Comparison of ENCODE assay signal across 1 cellular context in the genomic region with DNA sequence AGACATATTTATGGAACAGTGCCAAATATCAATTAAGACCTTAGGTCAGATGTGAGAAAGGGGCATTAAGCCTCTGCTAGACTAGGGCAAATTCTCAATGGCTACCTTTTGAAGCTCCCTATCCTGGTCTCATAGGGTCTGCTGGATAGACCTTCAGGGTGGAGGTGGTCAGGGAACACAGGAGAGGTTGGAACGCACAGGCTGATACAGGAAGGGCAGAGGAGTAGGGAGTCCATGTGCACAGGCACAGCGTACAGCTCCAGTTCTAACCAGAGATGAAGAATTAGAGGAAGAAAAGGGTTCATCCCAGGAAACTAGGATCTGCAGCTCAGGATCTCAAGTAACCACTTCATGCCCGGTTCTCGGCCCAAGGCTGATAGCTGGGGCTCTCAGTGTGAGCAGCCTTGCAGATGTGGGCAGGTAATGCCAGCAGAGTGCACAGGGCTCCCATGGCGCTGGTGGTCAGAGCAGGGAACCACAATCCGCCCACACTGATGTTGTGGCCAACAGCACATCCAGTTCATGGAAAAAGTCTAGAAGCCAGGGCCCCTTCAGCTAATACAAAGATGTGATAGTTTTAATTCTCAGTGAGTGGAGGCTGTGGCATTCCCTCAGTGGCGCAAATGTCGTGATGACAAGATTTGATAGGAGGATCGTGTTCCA.
TF ChIP-seq lines count a peak whose summit lies in the region.

No MANE protein-coding gene starts in this region.

TF ChIP-seq in WTC11, 78 proteins besides CTCF, POLR2A, EP300 and RAD21 (continued from another document):
- TF ChIP-seq, protein P1, sequence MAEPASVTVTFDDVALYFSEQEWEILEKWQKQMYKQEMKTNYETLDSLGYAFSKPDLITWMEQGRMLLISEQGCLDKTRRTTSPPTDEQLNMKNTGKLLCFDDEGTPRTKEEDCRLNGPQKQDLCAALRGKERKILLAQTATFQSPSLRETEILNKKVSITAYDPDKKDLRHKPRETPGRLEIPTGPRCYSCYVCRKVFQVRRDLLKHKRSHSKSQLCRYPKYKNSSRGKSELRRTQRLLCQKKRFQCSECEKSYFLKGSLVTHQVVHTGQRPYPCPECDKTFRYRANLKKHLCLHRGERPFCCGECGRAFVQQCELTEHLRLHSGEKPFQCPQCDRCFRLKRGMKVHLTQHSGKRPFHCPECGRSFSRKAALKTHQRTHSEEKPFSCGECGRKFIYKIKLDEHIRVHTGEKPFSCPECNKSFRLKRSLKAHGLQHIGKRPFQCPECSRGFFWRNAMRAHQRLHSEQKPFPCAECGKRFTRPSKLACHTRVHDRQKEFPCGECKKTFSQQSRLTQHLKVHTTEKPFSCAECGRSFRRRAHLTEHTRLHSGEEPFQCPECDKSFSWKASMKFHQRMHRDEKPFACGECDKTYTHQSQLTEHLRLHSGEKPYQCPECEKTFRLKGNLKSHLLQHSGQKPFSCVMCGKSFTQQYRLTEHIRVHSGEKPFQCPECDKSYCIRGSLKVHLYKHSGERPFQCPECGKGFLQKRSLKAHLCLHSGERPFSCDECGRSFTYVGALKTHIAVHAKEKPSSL (CRISPR knock-in tag; conservative IDR thresholded peaks at IDR 0.05), result no peak
